9 cellular contexts compared by ENCODE assay signal in the genomic region with DNA sequence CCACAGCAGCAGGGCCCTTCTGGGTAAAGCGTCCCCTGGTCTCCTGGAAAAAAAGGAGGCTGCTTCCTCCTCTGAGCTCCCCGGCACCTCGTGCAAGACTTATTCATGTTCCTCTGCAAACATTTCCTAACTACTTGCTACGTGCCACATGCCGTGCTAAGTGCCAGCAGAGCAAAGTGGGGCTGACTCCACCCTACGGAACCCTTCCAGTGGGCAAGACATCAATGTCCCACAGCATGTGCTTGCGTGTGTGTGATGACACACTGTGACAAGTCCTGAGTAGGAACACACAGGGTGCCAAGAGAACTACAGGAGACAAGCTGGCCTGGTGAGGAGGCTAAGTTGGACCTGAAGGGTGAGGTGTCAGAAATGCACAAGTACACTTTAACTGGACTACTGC. TPM values are rescaled to one million over a fixed set of nuclear protein-coding genes. Genes with fewer than 3 reads are reported as not detected.
A peak's percentile ranks its signal among the peaks of the same experiment; 100 is the strongest.
DNase-seq lines count a peak whose midpoint lies in the region; ATAC-seq and TF ChIP-seq lines count a peak whose summit lies in the region.
"Had no signal": no experiment of that assay in that cellular context is flagged by ENCODE, and none has a peak within 500 bp of the region (broad histone marks: within the 10 kb centered on the region; RNA-seq: fewer than 3 reads in every experiment).

No MANE protein-coding gene starts in this region.

- H3K9me3 Mint-ChIP-seq in CD4-positive, CD25-positive, alpha-beta regulatory T cell = no peaks in the 10 kb centered on the region

- H3K4me1 ChIP-seq in CD4-positive, CD25-positive, alpha-beta regulatory T cell (ENCODE audit: control insufficient read depth, insufficient read depth, low read length, poor library complexity, severe bottlenecking) = peaks cover 95% of the 10 kb centered on the region
- peaks cover 61 to 79% of the 10 kb centered on the region in 2 experiments for H3K4me1 ChIP-seq in neutrophil (ENCODE audit: control insufficient read depth in 1 of 2, insufficient read depth in 1 of 2, low read depth in 1 of 2, low read length in 1 of 2)

- H3K9me3 ChIP-seq in CD4-positive, CD25-positive, alpha-beta regulatory T cell (ENCODE audit: control insufficient read depth in 2 of 2, low read length in 2 of 2) = no peaks in the 10 kb centered on the region
- no peaks in the 10 kb centered on the region for H3K9me3 ChIP-seq in neutrophil

- no peak for TF ChIP-seq CTCF in neutrophil (IDR thresholded peaks at IDR 0.05)

- H3K4me3 Mint-ChIP-seq in CD4-positive, CD25-positive, alpha-beta regulatory T cell = peak overlapping the region in 3 of 4 donors; percentile 39 to 82 (median 41)

- no peak overlapping the region for H3K4me3 ChIP-seq in CD4-positive, CD25-positive, alpha-beta regulatory T cell (ENCODE audit: low read depth, low read length)
- peak overlapping the region; percentile 8 to 21 for H3K4me3 ChIP-seq in neutrophil (ENCODE audit: low read depth in 1 of 2, low read length in 1 of 2)

- H3K27me3 Mint-ChIP-seq in CD4-positive, CD25-positive, alpha-beta regulatory T cell = no peaks in the 10 kb centered on the region

- no peaks in the 10 kb centered on the region for H3K27me3 ChIP-seq in CD4-positive, CD25-positive, alpha-beta regulatory T cell (ENCODE audit: control insufficient read depth, insufficient read depth, low read length)
- H3K27me3 ChIP-seq in neutrophil = no peaks in the 10 kb centered on the region

- ATAC-seq in CD4-positive, CD25-positive, alpha-beta regulatory T cell (ENCODE audit: low read depth in 2 of 2) = no peak
- no peak for ATAC-seq in GM21528 (IDR thresholded peaks at IDR 0.05; ENCODE audit: low FRiP score, unreplicated experiment)

- no peak for DNase-seq in CD4-positive, CD25-positive, alpha-beta regulatory T cell
- DNase-seq in MV-4-11 (lab: John Stamatoyannopoulos, UW) (peak; percentile 85), NCI-H146 (lab: John Stamatoyannopoulos, UW) (no peak), NCI-H2171 (lab: John Stamatoyannopoulos, UW) (no peak), HT-29 (ENCODE audit: low spot score) (no peak)
- DNase-seq: kidney glomerular epithelial cell had no signal

- H3K36me3 ChIP-seq in CD4-positive, CD25-positive, alpha-beta regulatory T cell (ENCODE audit: control insufficient read depth, insufficient read depth, low read length) = peaks cover 15% of the 10 kb centered on the region
- peaks cover 61% of the 10 kb centered on the region for H3K36me3 ChIP-seq in neutrophil

- peaks cover 13 to 97% (median 62%) of the 10 kb centered on the region in 4 donors for H3K4me1 Mint-ChIP-seq in CD4-positive, CD25-positive, alpha-beta regulatory T cell

- peaks cover 24% of the 10 kb centered on the region for H3K36me3 Mint-ChIP-seq in CD4-positive, CD25-positive, alpha-beta regulatory T cell

- peak overlapping the region; percentile 92 to 97 (median 93) for H3K27ac Mint-ChIP-seq in CD4-positive, CD25-positive, alpha-beta regulatory T cell

- peak overlapping the region; percentile 62 for H3K27ac ChIP-seq in CD4-positive, CD25-positive, alpha-beta regulatory T cell (ENCODE audit: insufficient read depth, low read length, poor library complexity, severe bottlenecking)
- peak overlapping the region; percentile 75 for H3K27ac ChIP-seq in cingulate gyrus (ENCODE audit: low read depth, low read length)
- peak overlapping the region; percentile 83 for H3K27ac ChIP-seq in neutrophil

RNA-seq across cellular contexts. Expression of a gene that starts 57.4 kb away (rescaled TPM):
- 480 TPM for total RNA-seq in CD4-positive, CD25-positive, alpha-beta regulatory T cell
- polyA plus RNA-seq in CD4-positive, CD25-positive, alpha-beta regulatory T cell = 100 to 1,000 TPM in 1 of 4 donors, 10 to 100 TPM in 3; 67.5 to 108 (median 90.2) TPM
- total RNA-seq in HT-29 (2014; rRNA removed; shearing (Covaris generic)) = 13.2 and 18.5 TPM in 2 replicates

Comparison
In these comparisons a context has a peak if more than half of its experiments do, and no peak if none do; other contexts are left out.
1. RNA of a gene that starts 57.4 kb away (total RNA-seq): 480 TPM in CD4-positive, CD25-positive, alpha-beta regulatory T cell (single experiment); 13.2 to 18.5 TPM in HT-29; every median in the first group is over 10 times any median in the second.
2. Peak in every context shown above with its lines, with median percentiles within 50 percentile points of each other: H3K27ac ChIP-seq.